In the genomic region with DNA sequence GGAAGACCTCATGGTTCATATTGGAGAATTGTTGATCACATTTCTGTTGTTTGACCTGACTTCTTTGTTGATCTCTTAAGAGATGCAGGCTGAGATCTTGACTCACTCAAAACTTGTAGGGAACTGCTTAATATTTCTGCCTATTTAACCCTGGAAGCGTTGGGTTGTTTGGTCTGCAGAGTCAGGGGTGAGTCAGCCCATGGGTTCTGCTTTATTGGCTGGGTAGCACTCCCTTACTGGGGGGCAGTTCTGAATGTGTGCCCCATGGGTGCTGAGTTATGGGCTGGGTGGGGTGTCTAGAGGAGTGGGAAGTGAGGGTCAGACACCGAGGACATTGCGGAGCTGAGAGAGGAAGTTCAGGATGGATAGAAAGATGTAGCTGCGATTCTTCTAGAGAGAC, we compare ENCODE assay signal across 1 cellular context.
TF ChIP-seq lines count a peak whose summit lies in the region.

No MANE protein-coding gene starts in this region.

TF ChIP-seq in GM23338, 12 proteins besides CTCF, POLR2A, EP300 and RAD21 (continued from another document):
- no peak for TF ChIP-seq ZNF462 (CRISPR knock-in tag; IDR thresholded peaks at IDR 0.05)
